20 cellular contexts compared by ENCODE assay signal in genomic region chr10:123323884-123324283, GRCh38.
"Had no signal": no experiment of that assay in that cellular context is flagged by ENCODE, and none has a peak within 500 bp of the region (broad histone marks: within the 10 kb centered on the region; RNA-seq: fewer than 3 reads in every experiment).

No MANE protein-coding gene starts in this region.

- H3K36me3 Mint-ChIP-seq: type B pancreatic cell had no signal

- H3K4me3 Mint-ChIP-seq: natural killer cell treated with Interleukin-12 subunit alpha and Interleukin-12 subunit beta and Interleukin-15 and Interleukin-18, amount 100 ng/mL, for 72 hours; type B pancreatic cell; WTC11 had no signal

- H3K4me3 ChIP-seq: body of pancreas, cardiac muscle cell, heart right ventricle, ovary, psoas muscle, right atrium auricular region, spleen, testis had no signal

- ATAC-seq: body of pancreas; heart right ventricle; left cardiac atrium; natural killer cell treated with Interleukin-12 subunit alpha and Interleukin-12 subunit beta and Interleukin-15 and Interleukin-18, amount 100 ng/mL, for 72 hours; psoas muscle; WTC11 had no signal

- DNase-seq: activated CD4-positive, alpha-beta T cell treated with anti-CD3 and anti-CD28 coated beads, Interleukin-2, amount 50 U/mL, for 48 hours; activated naive CD4-positive, alpha-beta T cell treated with Interleukin-2 at 50 U/mL for 16 hours; anterior cingulate cortex; body of pancreas; cortex of kidney; heart right ventricle; islet precursor cell; left cardiac atrium; ovary; psoas muscle; spleen; stimulated activated CD4-positive, alpha-beta T cell treated with anti-CD3 and anti-CD28 coated beads, Interleukin-4, amount 100 ng/mL, for 24 hours; T1000; testis had no signal

- H3K27ac Mint-ChIP-seq: activated T-helper 2 cell treated with anti-CD3 and anti-CD28 coated beads, Interferon-gamma antibody, Interleukin-2, Interleukin-4, amounts not matched to agents 10 μg/mL and 5 μg/mL and 100 μg/mL, durations not matched to agents 14 hours and 24 hours and 36 hours; natural killer cell treated with Interleukin-12 subunit alpha and Interleukin-12 subunit beta and Interleukin-15 and Interleukin-18, amount 100 ng/mL, for 72 hours; type B pancreatic cell; WTC11 had no signal

- H3K9me3 Mint-ChIP-seq: activated T-helper 2 cell treated with anti-CD3 and anti-CD28 coated beads, Interferon-gamma antibody, Interleukin-2, Interleukin-4, amounts not matched to agents 10 μg/mL and 5 μg/mL and 100 μg/mL, durations not matched to agents 14 hours and 24 hours and 36 hours had no signal
